In the genomic region with DNA sequence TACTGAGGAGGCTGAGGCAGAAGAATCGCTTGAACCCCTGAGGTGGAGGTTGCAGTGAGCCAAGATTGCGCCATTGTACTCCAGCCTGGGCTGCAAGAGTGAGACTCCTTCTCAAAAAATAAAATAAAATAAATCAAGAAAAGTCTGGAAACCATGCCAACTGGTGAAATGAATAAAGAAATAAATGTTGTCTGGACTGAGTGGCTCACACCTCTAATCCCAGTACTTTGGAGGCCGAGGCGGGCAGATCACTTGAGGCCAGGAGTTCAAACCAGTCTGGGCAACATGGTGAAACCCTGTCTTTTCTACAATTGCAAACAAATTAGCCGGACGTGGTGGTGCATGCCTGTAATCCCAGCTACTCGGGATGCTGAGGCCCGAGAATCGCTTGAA, we compare ENCODE assay signal across 2 cellular contexts.
A peak's percentile ranks its signal among the peaks of the same experiment; 100 is the strongest.
TF ChIP-seq lines count a peak whose summit lies in the region.

No MANE protein-coding gene starts in this region.

TF ChIP-seq in K562, 482 proteins besides CTCF, POLR2A, EP300 and RAD21 (continues in another document):
- TF ChIP-seq HOXB6 (CRISPR knock-in tag; IDR thresholded peaks at IDR 0.05; ENCODE audit: borderline replicate concordance) (0 out of 2 replicates have a peak, but pooled peaks have one; percentile 10), TSC22D4 (tag; IDR thresholded peaks at IDR 0.05) (no peak), TRIM25 (IDR thresholded peaks at IDR 0.05; ENCODE audit: borderline replicate concordance) (0 out of 2 replicates have a peak, but pooled peaks have one; percentile 72), ZFP30 (CRISPR knock-in tag; IDR thresholded peaks at IDR 0.05; ENCODE audit: borderline replicate concordance) (no peak), BRD9 (IDR thresholded peaks at IDR 0.05; ENCODE audit: low read depth, partially characterized antibody) (peak; percentile 59), NRF1 (conservative IDR thresholded peaks at IDR 0.05 in 1 of 2, IDR thresholded peaks at IDR 0.05 in 1 of 2) (no peak; a peak in 1 of 4 replicates), RNF2 (IDR thresholded peaks at IDR 0.05) (no peak), KDM4B (IDR thresholded peaks at IDR 0.05; ENCODE audit: borderline replicate concordance in 2 of 2, low read depth in 1 of 2) (no peak), SP1 (CRISPR knock-in tag; IDR thresholded peaks at IDR 0.05) (0 out of 2 replicates have a peak, but pooled peaks have one; percentile 5), ARID1B (IDR thresholded peaks at IDR 0.05) (peak; percentile 16; the same call in 1 of the 2 replicates), MITF (IDR thresholded peaks at IDR 0.05) (no peak), ZFP36 (IDR thresholded peaks at IDR 0.05; ENCODE audit: low read depth, low read length, partially characterized antibody) (no peak)
- TF ChIP-seq, protein P1, sequence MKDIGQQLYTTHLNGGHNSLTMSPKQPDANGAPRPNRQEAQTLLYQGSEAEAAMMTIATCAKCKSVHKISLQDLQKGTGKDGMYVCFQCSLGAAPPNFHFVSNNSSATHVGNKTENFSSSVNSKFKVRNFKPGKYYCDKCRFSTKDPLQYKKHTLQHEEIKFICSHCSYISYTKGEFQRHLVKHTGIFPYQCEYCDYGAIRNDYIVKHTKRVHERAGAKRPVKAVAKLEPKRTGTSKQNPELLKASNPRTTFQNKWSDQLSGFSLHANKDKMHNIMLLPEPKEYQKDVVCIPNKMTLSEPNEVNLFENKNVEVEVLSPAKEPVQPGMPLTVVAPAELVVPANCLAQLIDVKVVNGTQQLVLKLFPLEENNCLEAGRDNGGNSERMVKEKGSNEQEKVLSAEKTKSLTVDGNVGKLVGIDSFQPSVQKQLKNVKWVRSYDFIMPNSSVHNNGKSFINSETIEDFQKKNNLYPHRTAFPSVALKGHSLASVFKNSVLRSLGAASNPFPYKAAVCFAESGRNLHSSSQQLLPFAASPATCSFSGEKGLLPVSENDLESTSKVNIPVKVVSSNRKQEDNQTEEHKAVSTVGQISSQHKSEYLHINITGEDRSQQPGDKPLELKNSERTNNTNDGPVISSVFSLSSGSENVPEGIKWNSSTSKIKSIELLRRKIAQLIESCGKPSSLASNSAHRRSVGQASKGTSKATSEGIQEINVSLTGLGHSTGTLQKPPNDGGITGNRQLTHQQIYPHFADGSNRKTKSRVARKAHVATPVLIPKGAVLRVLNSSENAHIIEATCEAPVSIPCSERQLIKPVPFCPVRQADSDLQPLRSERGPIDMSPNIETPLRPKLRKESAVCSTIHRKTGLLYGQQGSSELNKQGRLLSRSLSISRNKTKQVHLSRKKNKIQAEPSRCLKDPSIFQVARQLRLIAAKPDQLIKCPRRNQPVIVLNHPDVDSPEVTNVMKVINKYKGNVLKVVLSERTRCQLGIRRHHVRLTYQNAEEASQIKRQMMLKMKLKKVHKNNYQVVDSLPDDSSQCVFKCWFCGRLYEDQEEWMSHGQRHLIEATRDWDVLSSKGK (CRISPR knock-in tag; IDR thresholded peaks at IDR 0.05): no peak
- TF ChIP-seq, protein P2, sequence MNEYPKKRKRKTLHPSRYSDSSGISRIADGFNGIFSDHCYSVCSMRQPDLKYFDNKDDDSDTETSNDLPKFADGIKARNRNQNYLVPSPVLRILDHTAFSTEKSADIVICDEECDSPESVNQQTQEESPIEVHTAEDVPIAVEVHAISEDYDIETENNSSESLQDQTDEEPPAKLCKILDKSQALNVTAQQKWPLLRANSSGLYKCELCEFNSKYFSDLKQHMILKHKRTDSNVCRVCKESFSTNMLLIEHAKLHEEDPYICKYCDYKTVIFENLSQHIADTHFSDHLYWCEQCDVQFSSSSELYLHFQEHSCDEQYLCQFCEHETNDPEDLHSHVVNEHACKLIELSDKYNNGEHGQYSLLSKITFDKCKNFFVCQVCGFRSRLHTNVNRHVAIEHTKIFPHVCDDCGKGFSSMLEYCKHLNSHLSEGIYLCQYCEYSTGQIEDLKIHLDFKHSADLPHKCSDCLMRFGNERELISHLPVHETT (CRISPR knock-in tag; conservative IDR thresholded peaks at IDR 0.05 in 1 of 2, IDR thresholded peaks at IDR 0.05 in 1 of 2): no peak
- TF ChIP-seq, protein P3, sequence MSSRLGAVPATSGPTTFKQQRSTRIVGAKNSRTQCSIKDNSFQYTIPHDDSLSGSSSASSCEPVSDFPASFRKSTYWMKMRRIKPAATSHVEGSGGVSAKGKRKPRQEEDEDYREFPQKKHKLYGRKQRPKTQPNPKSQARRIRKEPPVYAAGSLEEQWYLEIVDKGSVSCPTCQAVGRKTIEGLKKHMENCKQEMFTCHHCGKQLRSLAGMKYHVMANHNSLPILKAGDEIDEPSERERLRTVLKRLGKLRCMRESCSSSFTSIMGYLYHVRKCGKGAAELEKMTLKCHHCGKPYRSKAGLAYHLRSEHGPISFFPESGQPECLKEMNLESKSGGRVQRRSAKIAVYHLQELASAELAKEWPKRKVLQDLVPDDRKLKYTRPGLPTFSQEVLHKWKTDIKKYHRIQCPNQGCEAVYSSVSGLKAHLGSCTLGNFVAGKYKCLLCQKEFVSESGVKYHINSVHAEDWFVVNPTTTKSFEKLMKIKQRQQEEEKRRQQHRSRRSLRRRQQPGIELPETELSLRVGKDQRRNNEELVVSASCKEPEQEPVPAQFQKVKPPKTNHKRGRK (tag; IDR thresholded peaks at IDR 0.05): peak; percentile 54; the same call in 1 of the 2 replicates

TF ChIP-seq in HepG2, 621 proteins besides CTCF, POLR2A, EP300 and RAD21 (continues in another document):
- TF ChIP-seq FOXO1 (CRISPR knock-in tag; IDR thresholded peaks at IDR 0.05): no peak
- TF ChIP-seq PBX3 (CRISPR knock-in tag; IDR thresholded peaks at IDR 0.05; ENCODE audit: borderline replicate concordance): no peak
- TF ChIP-seq ZNF644 (CRISPR knock-in tag; IDR thresholded peaks at IDR 0.05; ENCODE audit: low read depth): no peak
- no peak for TF ChIP-seq ZNF20 (CRISPR knock-in tag; IDR thresholded peaks at IDR 0.05)
- no peak for TF ChIP-seq ELF4 (CRISPR knock-in tag; IDR thresholded peaks at IDR 0.05; ENCODE audit: borderline replicate concordance)
- no peak for TF ChIP-seq RFX1 (IDR thresholded peaks at IDR 0.05)
- TF ChIP-seq ZNF142 (CRISPR knock-in tag; IDR thresholded peaks at IDR 0.05): no peak
- no peak for TF ChIP-seq ZSCAN12 (CRISPR knock-in tag; IDR thresholded peaks at IDR 0.05)
- TF ChIP-seq ZFX (CRISPR knock-in tag; IDR thresholded peaks at IDR 0.05; ENCODE audit: low read depth): no peak
- no peak for TF ChIP-seq ZNF704 (CRISPR knock-in tag; IDR thresholded peaks at IDR 0.05; ENCODE audit: borderline replicate concordance)
- 0 out of 2 replicates have a peak, but pooled peaks have one; percentile 34 for TF ChIP-seq ZNF274 (CRISPR knock-in tag; IDR thresholded peaks at IDR 0.05)
- TF ChIP-seq ZNF563 (CRISPR knock-in tag; IDR thresholded peaks at IDR 0.05): no peak
- TF ChIP-seq PAF1 (CRISPR knock-in tag; IDR thresholded peaks at IDR 0.05): no peak
- TF ChIP-seq ZNF513 (CRISPR knock-in tag; conservative IDR thresholded peaks at IDR 0.05): no peak
- TF ChIP-seq KLF11 (CRISPR knock-in tag; IDR thresholded peaks at IDR 0.05): no peak
- TF ChIP-seq ZNF75D (CRISPR knock-in tag; IDR thresholded peaks at IDR 0.05; ENCODE audit: borderline replicate concordance): no peak
- no peak for TF ChIP-seq MTF1 (CRISPR knock-in tag; IDR thresholded peaks at IDR 0.05)
- no peak for TF ChIP-seq DNMT1 (CRISPR knock-in tag; IDR thresholded peaks at IDR 0.05)
- no peak for TF ChIP-seq ZNF230 (CRISPR knock-in tag; IDR thresholded peaks at IDR 0.05)
- TF ChIP-seq JARID2 (CRISPR knock-in tag; IDR thresholded peaks at IDR 0.05; ENCODE audit: insufficient replicate concordance): no peak
- no peak for TF ChIP-seq ZNF589 (CRISPR knock-in tag; conservative IDR thresholded peaks at IDR 0.05)
- no peak for TF ChIP-seq MBD4 (IDR thresholded peaks at IDR 0.05; ENCODE audit: borderline replicate concordance, low read length)
- TF ChIP-seq PAX8 (CRISPR knock-in tag; IDR thresholded peaks at IDR 0.05; ENCODE audit: borderline replicate concordance): no peak
- TF ChIP-seq, protein P4, sequence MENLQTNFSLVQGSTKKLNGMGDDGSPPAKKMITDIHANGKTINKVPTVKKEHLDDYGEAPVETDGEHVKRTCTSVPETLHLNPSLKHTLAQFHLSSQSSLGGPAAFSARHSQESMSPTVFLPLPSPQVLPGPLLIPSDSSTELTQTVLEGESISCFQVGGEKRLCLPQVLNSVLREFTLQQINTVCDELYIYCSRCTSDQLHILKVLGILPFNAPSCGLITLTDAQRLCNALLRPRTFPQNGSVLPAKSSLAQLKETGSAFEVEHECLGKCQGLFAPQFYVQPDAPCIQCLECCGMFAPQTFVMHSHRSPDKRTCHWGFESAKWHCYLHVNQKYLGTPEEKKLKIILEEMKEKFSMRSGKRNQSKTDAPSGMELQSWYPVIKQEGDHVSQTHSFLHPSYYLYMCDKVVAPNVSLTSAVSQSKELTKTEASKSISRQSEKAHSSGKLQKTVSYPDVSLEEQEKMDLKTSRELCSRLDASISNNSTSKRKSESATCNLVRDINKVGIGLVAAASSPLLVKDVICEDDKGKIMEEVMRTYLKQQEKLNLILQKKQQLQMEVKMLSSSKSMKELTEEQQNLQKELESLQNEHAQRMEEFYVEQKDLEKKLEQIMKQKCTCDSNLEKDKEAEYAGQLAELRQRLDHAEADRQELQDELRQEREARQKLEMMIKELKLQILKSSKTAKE (CRISPR knock-in tag; IDR thresholded peaks at IDR 0.05; ENCODE audit: borderline replicate concordance): no peak
- TF ChIP-seq KLF15 (CRISPR knock-in tag; IDR thresholded peaks at IDR 0.05; ENCODE audit: borderline replicate concordance): no peak
- TF ChIP-seq EHMT2 (IDR thresholded peaks at IDR 0.05; ENCODE audit: borderline replicate concordance, low read depth, low read length): no peak
